27 cellular contexts compared by ENCODE assay signal in genomic region chr4:158217763-158218162, GRCh38. TPM values are rescaled to one million over a fixed set of nuclear protein-coding genes. Genes with fewer than 3 reads are reported as not detected.
"Had no signal": no experiment of that assay in that cellular context is flagged by ENCODE, and none has a peak within 500 bp of the region (broad histone marks: within the 10 kb centered on the region; RNA-seq: fewer than 3 reads in every experiment).

No MANE protein-coding gene starts in this region.

- H3K4me1 ChIP-seq: colonic mucosa, gastroesophageal sphincter, tibial nerve had no signal

- H3K27ac ChIP-seq: colonic mucosa, gastroesophageal sphincter, tibial nerve had no signal

- H3K27ac Mint-ChIP-seq: activated B cell treated with CpG ODN at 0.5 μM for 24 hours; activated CD8-positive, alpha-beta T cell treated with anti-CD3 and anti-CD28 coated beads for 36 hours; activated naive CD4-positive, alpha-beta T cell treated with anti-CD3 and anti-CD28 coated beads, Interleukin-2, amount 50 U/mL, for 72 hours; brain; immature natural killer cell; natural killer cell treated with Interleukin-12 subunit alpha and Interleukin-12 subunit beta and Interleukin-15 and Interleukin-18, amount 100 ng/mL, for 72 hours; stimulated activated effector memory CD8-positive, alpha-beta T cell treated with anti-CD3 and anti-CD28 coated beads, Interleukin-12 subunit alpha, Interleukin-12 subunit beta, amount 100 ng/mL, for 72 hours; stimulated activated naive CD8-positive, alpha-beta T cell treated with anti-CD3 and anti-CD28 coated beads, Interleukin-15, Interleukin-2, amounts not matched to agents 100 ng/mL and 50 ng/mL, for 24 hours; T-helper 2 cell treated with Interferon-gamma antibody and Interleukin-4, amounts not matched to agents 5 μg/mL and 100 μg/mL, for 36 hours had no signal

- H3K9me3 ChIP-seq: colonic mucosa, gastroesophageal sphincter, mucosa of descending colon, tibial nerve had no signal

- H3K4me1 Mint-ChIP-seq: activated B cell treated with CpG ODN at 0.5 μM for 24 hours; brain; immature natural killer cell; stimulated activated effector memory CD8-positive, alpha-beta T cell treated with anti-CD3 and anti-CD28 coated beads, Interleukin-12 subunit alpha, Interleukin-12 subunit beta, amount 100 ng/mL, for 72 hours had no signal

- H3K27me3 Mint-ChIP-seq: activated B cell treated with CpG ODN at 0.5 μM for 24 hours had no signal

- H3K36me3 ChIP-seq: colonic mucosa, gastroesophageal sphincter had no signal

- H3K4me3 ChIP-seq: colonic mucosa, gastroesophageal sphincter, lung, mucosa of descending colon, tibial nerve had no signal

- ATAC-seq: activated CD8-positive, alpha-beta T cell treated with anti-CD3 and anti-CD28 coated beads for 36 hours; activated naive CD4-positive, alpha-beta T cell treated with anti-CD3 and anti-CD28 coated beads, Interleukin-2, amount 50 U/mL, for 72 hours; gastroesophageal sphincter; mucosa of descending colon; natural killer cell treated with Interleukin-12 subunit alpha and Interleukin-12 subunit beta and Interleukin-15 and Interleukin-18, amount 100 ng/mL, for 72 hours; sciatic nerve; stimulated activated effector memory CD8-positive, alpha-beta T cell treated with anti-CD3 and anti-CD28 coated beads, Interleukin-12 subunit alpha, Interleukin-12 subunit beta, amount 100 ng/mL, for 72 hours had no signal

- H3K4me3 Mint-ChIP-seq: activated B cell treated with CpG ODN at 0.5 μM for 24 hours; activated CD8-positive, alpha-beta T cell treated with anti-CD3 and anti-CD28 coated beads for 36 hours; brain; immature natural killer cell; natural killer cell treated with Interleukin-12 subunit alpha and Interleukin-12 subunit beta and Interleukin-15 and Interleukin-18, amount 100 ng/mL, for 72 hours; stimulated activated effector memory CD8-positive, alpha-beta T cell treated with anti-CD3 and anti-CD28 coated beads, Interleukin-12 subunit alpha, Interleukin-12 subunit beta, amount 100 ng/mL, for 72 hours; stimulated activated naive CD8-positive, alpha-beta T cell treated with anti-CD3 and anti-CD28 coated beads, Interleukin-15, Interleukin-2, amounts not matched to agents 100 ng/mL and 50 ng/mL, for 24 hours; T-helper 2 cell treated with Interferon-gamma antibody and Interleukin-4, amounts not matched to agents 5 μg/mL and 100 μg/mL, for 36 hours had no signal

- DNase-seq: activated B cell treated with CpG ODN at 0.5 μM for 24 hours; activated CD4-positive, alpha-beta T cell treated with anti-CD3 and anti-CD28 coated beads, Interleukin-2, amount 50 U/mL, for 1 hour; activated CD8-positive, alpha-beta T cell treated with anti-CD3 and anti-CD28 coated beads for 36 hours; activated naive CD4-positive, alpha-beta T cell; activated T-cell treated with anti-CD3 and anti-CD28 coated beads, Interleukin-2, amount 50 U/mL, for 48 hours; anterior cingulate cortex; central memory CD4-positive, alpha-beta T cell; colonic mucosa; hypothalamus; immature natural killer cell; kidney; mucosa of descending colon; posterior cingulate gyrus; small intestine; stimulated activated CD4-positive, alpha-beta T cell treated with anti-CD3 and anti-CD28 coated beads, Interleukin-4, amount 100 ng/mL, for 24 hours; T-helper 1 cell had no signal

- H3K9me3 Mint-ChIP-seq: activated B cell treated with CpG ODN at 0.5 μM for 24 hours; activated CD8-positive, alpha-beta T cell treated with anti-CD3 and anti-CD28 coated beads for 36 hours; activated naive CD4-positive, alpha-beta T cell treated with anti-CD3 and anti-CD28 coated beads, Interleukin-2, amount 50 U/mL, for 72 hours; brain; stimulated activated naive CD8-positive, alpha-beta T cell treated with anti-CD3 and anti-CD28 coated beads, Interleukin-15, Interleukin-2, amounts not matched to agents 100 ng/mL and 50 ng/mL, for 24 hours; T-helper 2 cell treated with Interferon-gamma antibody and Interleukin-4, amounts not matched to agents 5 μg/mL and 100 μg/mL, for 36 hours had no signal

- H3K36me3 Mint-ChIP-seq: activated naive CD4-positive, alpha-beta T cell treated with anti-CD3 and anti-CD28 coated beads, Interleukin-2, amount 50 U/mL, for 72 hours; brain; immature natural killer cell; natural killer cell treated with Interleukin-12 subunit alpha and Interleukin-12 subunit beta and Interleukin-15 and Interleukin-18, amount 100 ng/mL, for 72 hours; stimulated activated effector memory CD8-positive, alpha-beta T cell treated with anti-CD3 and anti-CD28 coated beads, Interleukin-12 subunit alpha, Interleukin-12 subunit beta, amount 100 ng/mL, for 72 hours had no signal

- FAIRE-seq: endothelial cell of umbilical vein, kidney, small intestine had no signal

- H3K27me3 ChIP-seq: colonic mucosa, gastroesophageal sphincter, tibial nerve had no signal

RNA-seq across cellular contexts. Expression of gene TMEM144, which starts 7.5 kb away (rescaled TPM):
- total RNA-seq: activated B cell treated with CpG ODN at 0.5 μM for 24 hours had no signal

RNA-seq across cellular contexts. Expression of gene GASK1B, which starts 44.9 kb away (rescaled TPM):
- total RNA-seq: activated B cell treated with CpG ODN at 0.5 μM for 24 hours; activated CD8-positive, alpha-beta T cell treated with anti-CD3 and anti-CD28 coated beads for 36 hours; activated naive CD4-positive, alpha-beta T cell treated with anti-CD3 and anti-CD28 coated beads, Interleukin-2, amount 50 U/mL, for 72 hours; natural killer cell treated with Interleukin-12 subunit alpha and Interleukin-12 subunit beta and Interleukin-15 and Interleukin-18, amount 100 ng/mL, for 72 hours had no signal
